21 cellular contexts compared by ENCODE assay signal in the genomic region with DNA sequence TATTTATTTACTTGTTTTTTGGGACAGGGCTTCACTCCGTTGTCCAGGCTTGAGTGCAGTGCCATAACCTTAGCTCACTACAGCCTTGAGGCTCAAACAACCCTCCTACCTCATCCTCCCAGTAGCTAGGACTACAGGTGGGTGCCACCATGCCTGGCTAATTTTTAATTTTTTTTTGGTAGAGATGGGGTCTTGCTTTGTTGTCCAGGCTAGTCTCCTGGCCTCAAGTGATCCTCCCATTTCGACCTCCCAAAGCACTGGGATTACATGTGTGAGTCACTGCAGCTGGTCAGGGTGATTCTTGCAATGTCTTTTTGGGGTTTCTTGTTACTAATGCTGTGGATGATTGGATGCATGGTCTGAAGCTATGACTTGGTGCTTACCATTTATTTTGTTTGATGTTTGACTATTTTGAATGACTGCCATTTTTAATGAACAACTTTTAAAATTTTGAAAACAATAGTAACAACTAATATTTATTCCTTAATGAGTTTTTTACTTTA.
"Had no signal": no experiment of that assay in that cellular context is flagged by ENCODE, and none has a peak within 500 bp of the region (broad histone marks: within the 10 kb centered on the region; RNA-seq: fewer than 3 reads in every experiment).

No MANE protein-coding gene starts in this region.

- H3K4me3 Mint-ChIP-seq: activated naive CD8-positive, alpha-beta T cell treated with anti-CD3 and anti-CD28 coated beads for 36 hours; activated T-cell treated with anti-CD3 and anti-CD28 coated beads, Interleukin-2, amount 50 U/mL, for 4 hours; naive thymus-derived CD8-positive, alpha-beta T cell; stimulated activated naive B cell treated with anti-CD40 and anti-IgM and Interleukin-4, amounts not matched to agents 10 μg/mL and 1 μg/mL and 100 μg/mL, for 72 hours had no signal

- DNase-seq: activated CD4-positive, alpha-beta T cell treated with anti-CD3 and anti-CD28 coated beads for 4 hours; activated CD4-positive, alpha-beta T cell treated with anti-CD3 and anti-CD28 coated beads, Interleukin-2, amount 50 U/mL, for 48 hours; activated CD4-positive, CD25-positive, alpha-beta regulatory T cell; activated CD8-positive, alpha-beta memory T cell treated with anti-CD3 and anti-CD28 coated beads, Interleukin-2, amount 50 U/mL, for 48 hours; activated naive CD4-positive, alpha-beta T cell treated with Interleukin-2 at 50 U/mL for 16 hours; activated naive CD8-positive, alpha-beta T cell treated with anti-CD3 and anti-CD28 coated beads for 36 hours; activated T-cell treated with anti-CD3 and anti-CD28 coated beads, Interleukin-2, amount 50 U/mL, for 4 hours; central memory CD4-positive, alpha-beta T cell; effector memory CD4-positive, alpha-beta T cell; hippocampal formation; kidney glomerular epithelial cell; left lung; naive thymus-derived CD8-positive, alpha-beta T cell; retina; stimulated activated CD4-positive, alpha-beta T cell treated with anti-CD3 and anti-CD28 coated beads, Interleukin-2, amount 100 ng/mL, for 48 hours; stimulated activated CD8-positive, alpha-beta memory T cell treated with anti-CD3 and anti-CD28 coated beads, Interleukin-4, amount 100 ng/mL, for 48 hours; stimulated activated naive B cell treated with anti-CD40 and anti-IgM and Interleukin-4, amounts not matched to agents 10 μg/mL and 1 μg/mL and 100 μg/mL, for 72 hours; transverse colon; uterus had no signal

- ATAC-seq: activated T-cell treated with anti-CD3 and anti-CD28 coated beads, Interleukin-2, amount 50 U/mL, for 4 hours; left lung; naive thymus-derived CD8-positive, alpha-beta T cell; stimulated activated naive B cell treated with anti-CD40 and anti-IgM and Interleukin-4, amounts not matched to agents 10 μg/mL and 1 μg/mL and 100 μg/mL, for 72 hours had no signal

- H3K4me1 ChIP-seq: uterus had no signal

- H3K27ac Mint-ChIP-seq: activated naive CD8-positive, alpha-beta T cell treated with anti-CD3 and anti-CD28 coated beads for 36 hours; activated T-helper 2 cell treated with anti-CD3 and anti-CD28 coated beads, Interferon-gamma antibody, Interleukin-2, Interleukin-4, amounts not matched to agents 10 μg/mL and 5 μg/mL and 100 μg/mL, durations not matched to agents 14 hours and 24 hours and 36 hours; progenitor cell of endocrine pancreas; stimulated activated naive B cell treated with anti-CD40 and anti-IgM and Interleukin-4, amounts not matched to agents 10 μg/mL and 1 μg/mL and 100 μg/mL, for 72 hours had no signal

- H3K36me3 ChIP-seq: left lung, transverse colon, uterus had no signal

- H3K27ac ChIP-seq: left lung, transverse colon, uterus had no signal

- H3K9me3 ChIP-seq: left lung, transverse colon, uterus had no signal

- H3K36me3 Mint-ChIP-seq: naive thymus-derived CD8-positive, alpha-beta T cell had no signal

- H3K27me3 ChIP-seq: left lung, transverse colon, uterus had no signal

- H3K27me3 Mint-ChIP-seq: activated naive CD8-positive, alpha-beta T cell treated with anti-CD3 and anti-CD28 coated beads for 36 hours; naive thymus-derived CD8-positive, alpha-beta T cell; progenitor cell of endocrine pancreas; stimulated activated naive B cell treated with anti-CD40 and anti-IgM and Interleukin-4, amounts not matched to agents 10 μg/mL and 1 μg/mL and 100 μg/mL, for 72 hours had no signal

- H3K9me3 Mint-ChIP-seq: activated naive CD8-positive, alpha-beta T cell treated with anti-CD3 and anti-CD28 coated beads for 36 hours; activated T-cell treated with anti-CD3 and anti-CD28 coated beads, Interleukin-2, amount 50 U/mL, for 4 hours; activated T-helper 2 cell treated with anti-CD3 and anti-CD28 coated beads, Interferon-gamma antibody, Interleukin-2, Interleukin-4, amounts not matched to agents 10 μg/mL and 5 μg/mL and 100 μg/mL, durations not matched to agents 14 hours and 24 hours and 36 hours; naive thymus-derived CD8-positive, alpha-beta T cell; stimulated activated naive B cell treated with anti-CD40 and anti-IgM and Interleukin-4, amounts not matched to agents 10 μg/mL and 1 μg/mL and 100 μg/mL, for 72 hours had no signal

- H3K4me3 ChIP-seq: left lung, transverse colon, uterus had no signal
